ENCODE assay signal across 5 cellular contexts in genomic region chr14:39626589-39627576, GRCh38.
"Had no signal": no experiment of that assay in that cellular context is flagged by ENCODE, and none has a peak within 500 bp of the region (broad histone marks: within the 10 kb centered on the region; RNA-seq: fewer than 3 reads in every experiment).

No MANE protein-coding gene starts in this region.

- ATAC-seq: GM23338 had no signal

- H3K27ac Mint-ChIP-seq: GM23338, IgD-negative memory B cell had no signal

- H3K4me1 Mint-ChIP-seq: GM23338, IgD-negative memory B cell had no signal

- H3K4me3 ChIP-seq: GM23338 had no signal

- H3K4me3 Mint-ChIP-seq: GM23338, H9, IgD-negative memory B cell had no signal

- DNase-seq: H9, HCEC 1CT, KBM-7 had no signal

- H3K4me2 ChIP-seq: GM23338 had no signal

- H2AFZ ChIP-seq: GM23338 had no signal

- H3K27me3 Mint-ChIP-seq: IgD-negative memory B cell had no signal
